In genomic region chr2:145041706-145042105, GRCh38 we compare ENCODE assay signal across 23 cellular contexts.
"Had no signal": no experiment of that assay in that cellular context is flagged by ENCODE, and none has a peak within 500 bp of the region (broad histone marks: within the 10 kb centered on the region; RNA-seq: fewer than 3 reads in every experiment).

No MANE protein-coding gene starts in this region.

- ATAC-seq: foreskin keratinocyte; gastroesophageal sphincter; heart left ventricle; left cardiac atrium; left lung; naive thymus-derived CD4-positive, alpha-beta T cell; sciatic nerve; stimulated activated effector memory CD8-positive, alpha-beta T cell treated with anti-CD3 and anti-CD28 coated beads, Interleukin-12 subunit alpha, Interleukin-12 subunit beta, amount 100 ng/mL, for 72 hours had no signal

- H3K27me3 ChIP-seq: colonic mucosa, esophagus muscularis mucosa, foreskin keratinocyte, gastroesophageal sphincter, heart left ventricle, left lung, neural progenitor cell, right atrium auricular region, stomach, testis, tibial artery had no signal

- H3K4me2 ChIP-seq: neural progenitor cell had no signal

- H3K36me3 ChIP-seq: colonic mucosa, esophagus muscularis mucosa, gastroesophageal sphincter, heart left ventricle, left lung, neural progenitor cell, prostate gland, right atrium auricular region, stomach, tibial artery had no signal

- DNase-seq: colonic mucosa; effector CD8-positive, alpha-beta T cell; foreskin keratinocyte; heart left ventricle; hippocampal formation; left cardiac atrium; left lung; mesenchymal stem cell; midbrain; naive thymus-derived CD4-positive, alpha-beta T cell; stimulated activated CD4-positive, alpha-beta T cell treated with anti-CD3 and anti-CD28 coated beads, Interleukin-2, amount 100 ng/mL, for 24 hours; stimulated activated CD4-positive, alpha-beta T cell treated with anti-CD3 and anti-CD28 coated beads, Interleukin-4, amount 100 ng/mL, for 24 hours; stimulated activated naive CD4-positive, alpha-beta T cell treated with Interleukin-2 at 50 U/mL for 16 hours; stomach; testis; tibial artery had no signal

- H3K9ac ChIP-seq: neural progenitor cell had no signal

- H3K4me3 ChIP-seq: colonic mucosa, esophagus muscularis mucosa, gastroesophageal sphincter, heart left ventricle, left lung, neural progenitor cell, prostate gland, right atrium auricular region, stomach, testis, tibial artery had no signal

- H3K4me1 ChIP-seq: colonic mucosa, foreskin keratinocyte, left lung, neural progenitor cell, prostate gland, stomach, testis had no signal

- H2AFZ ChIP-seq: neural progenitor cell had no signal

- H3K9me3 ChIP-seq: colonic mucosa, esophagus muscularis mucosa, gastroesophageal sphincter, heart left ventricle, left lung, prostate gland, right atrium auricular region, stomach, testis, tibial artery had no signal

- H3K27ac ChIP-seq: colonic mucosa, esophagus muscularis mucosa, foreskin keratinocyte, gastroesophageal sphincter, heart left ventricle, left lung, neural progenitor cell, prostate gland, right atrium auricular region, stomach, testis, tibial artery had no signal
